Comparison of ENCODE assay signal across 8 cellular contexts in genomic region chr18:11154369-11154982, GRCh38. TPM values are rescaled to one million over a fixed set of nuclear protein-coding genes. Genes with fewer than 3 reads are reported as not detected.
DNase-seq lines count a peak whose midpoint lies in the region; ATAC-seq and TF ChIP-seq lines count a peak whose summit lies in the region.

No MANE protein-coding gene starts in this region.

- H3K4me1 ChIP-seq in transverse colon (peaks cover 0 to 4% (median 2%) of the 10 kb centered on the region in 4 donors), uterus (peaks cover 0 to 2% of the 10 kb centered on the region in 2 donors)

- H3K9ac ChIP-seq in SK-N-MC (ENCODE audit: insufficient read length), result no peak overlapping the region

- no peak overlapping the region for H3K27ac ChIP-seq in SK-N-MC
- no peak overlapping the region for H3K27ac ChIP-seq in transverse colon
- no peak overlapping the region for H3K27ac ChIP-seq in uterus

- peak in 3 of 5 experiments; percentile 24 to 26 (median 24) for TF ChIP-seq CTCF in transverse colon (IDR thresholded peaks at IDR 0.05)
- peak in 2 of 4 experiments; percentile 33 to 45 for TF ChIP-seq CTCF in uterus (IDR thresholded peaks at IDR 0.05)

- TF ChIP-seq EP300 in transverse colon (IDR thresholded peaks at IDR 0.05; ENCODE audit: low read depth), result no peak

- intact Hi-C loops in transverse colon (cut with DNase I; ENCODE audit: low total_unique reads) (no loop called here), uterus (cut with DNase I; ENCODE audit: low total_unique reads) (no loop called here)

- WGBS in transverse colon (ENCODE audit: low coverage in 1 of 2), 2 donors, result 18 to 26% methylated on average over 2 of the region's 2 CpGs

- H3K4me3 ChIP-seq in SK-N-MC (no peak overlapping the region), transverse colon (no peak overlapping the region), uterus (no peak overlapping the region)

- H3K36me3 ChIP-seq in SK-N-MC (ENCODE audit: insufficient read depth, low read length), result no peaks in the 10 kb centered on the region
- no peaks in the 10 kb centered on the region for H3K36me3 ChIP-seq in transverse colon
- no peaks in the 10 kb centered on the region for H3K36me3 ChIP-seq in uterus

- H3K27me3 ChIP-seq in transverse colon, result peaks cover 10% of the 10 kb centered on the region
- peaks cover 0 to 4% of the 10 kb centered on the region in 2 donors for H3K27me3 ChIP-seq in uterus

- no peaks in the 10 kb centered on the region for H3K9me3 ChIP-seq in SK-N-MC (ENCODE audit: low read depth, low read length)
- H3K9me3 ChIP-seq in transverse colon, result no peaks in the 10 kb centered on the region
- H3K9me3 ChIP-seq in uterus, result no peaks in the 10 kb centered on the region

- no peak for TF ChIP-seq POLR2A in transverse colon (IDR thresholded peaks at IDR 0.05)
- no peak for TF ChIP-seq POLR2A in uterus (IDR thresholded peaks at IDR 0.05)

- peak; percentile 33 for DNase-seq in Caki2 (ENCODE audit: low read depth)
- peak; percentile 81 for DNase-seq in HuH-7.5 (ENCODE audit: low spot score)
- peak; percentile 51 for DNase-seq in SK-N-MC (ENCODE audit: low read depth, low spot score)
- DNase-seq in globus pallidus (ENCODE audit: low spot score), result peak; percentile 74
- DNase-seq in transverse colon, result no peak
- no peak for DNase-seq in GOT3 (lab: John Stamatoyannopoulos, UW)
- no peak for DNase-seq in uterus

- ATAC-seq in GM21825 (IDR thresholded peaks at IDR 0.05; ENCODE audit: unreplicated experiment), result no peak

- in situ Hi-C loops in Caki2 (cut with HindIII; ENCODE audit: low pct_unique_long_range_greater_than_20kb, low sequenced_read_pairs), result no loop called here
- in situ Hi-C loops in transverse colon (cut with MboI; ENCODE audit: low pct_ligation_motif_present in 1 of 4, low pct_unique_long_range_greater_than_20kb in 1 of 4, low sequenced_read_pairs in 3 of 4), result loop anchor here in 1 of 4 donors (25.0 kb wide), 1 partner anchor 592 kb away; no protein-coding TSS in a partner anchor

RNA-seq across cellular contexts. Expression of gene PIEZO2, which starts 5.1 kb away (rescaled TPM):
- total RNA-seq in Caki2 (2014; rRNA removed; shearing (Covaris generic); ENCODE audit: low replicate concordance), result 2.8 and 9.4 TPM in 2 replicates
- total RNA-seq in transverse colon (1 to 10 TPM; 2.9 to 7.5 (median 4.5) TPM), uterus (10 to 100 TPM in 1 of 4 donors, 1 to 10 TPM in 3; 1.8 to 42.8 (median 5.6) TPM)

Comparison
In these comparisons a context has a peak if more than half of its experiments do, and no peak if none do; other contexts are left out.
1. DNase-seq: peak in Caki2 (single experiment), HuH-7.5 (single experiment), SK-N-MC (single experiment) and globus pallidus (single experiment); none in transverse colon (single experiment), GOT3 (single experiment) and uterus (0 of 2).